In genomic region chr1:54324750-54325704, GRCh38 we compare ENCODE assay signal across 10 cellular contexts.
A peak's percentile ranks its signal among the peaks of the same experiment; 100 is the strongest.
DNase-seq lines count a peak whose midpoint lies in the region; ATAC-seq and TF ChIP-seq lines count a peak whose summit lies in the region.
"Had no signal": no experiment of that assay in that cellular context is flagged by ENCODE, and none has a peak within 500 bp of the region (broad histone marks: within the 10 kb centered on the region; RNA-seq: fewer than 3 reads in every experiment).

No MANE protein-coding gene starts in this region.

- POLR2A ChIA-PET in activated CD4-positive, alpha-beta memory T cell treated with anti-CD3 and anti-CD28 coated beads, Interleukin-2, amount 10 ng/mL, durations not matched to agents 7 days and 5 days (lab: Charles Lee), result interaction anchor here (0.5 kb wide), 1 partner anchor 39 kb away, joined by 3 read pairs; no protein-coding TSS in a partner anchor

- TF ChIP-seq CTCF in BE2C (IDR thresholded peaks at IDR 0.05; ENCODE audit: low read depth, low read length), result no peak

- ATAC-seq in GM19397 (IDR thresholded peaks at IDR 0.05; ENCODE audit: unreplicated experiment), result no peak

- H3K9me3 Mint-ChIP-seq in activated CD4-positive, alpha-beta memory T cell treated with anti-CD3 and anti-CD28 coated beads, Interleukin-2, amount 10 ng/mL, durations not matched to agents 7 days and 5 days, result no peaks in the 10 kb centered on the region

- H3K27ac Mint-ChIP-seq in activated CD4-positive, alpha-beta memory T cell treated with anti-CD3 and anti-CD28 coated beads, Interleukin-2, amount 10 ng/mL, durations not matched to agents 7 days and 5 days, result no peak overlapping the region

- H3K9me3 ChIP-seq in NT2/D1 (ENCODE audit: insufficient read depth, low read length) (no peaks in the 10 kb centered on the region), esophagus (ENCODE audit: control insufficient read depth in 2 of 2, insufficient read depth in 1 of 2, low read depth in 1 of 2, low read length in 1 of 2) (no peaks in the 10 kb centered on the region), BE2C (no peaks in the 10 kb centered on the region)
- no peaks in the 10 kb centered on the region for H3K9me3 ChIP-seq in effector memory CD4-positive, alpha-beta T cell (ENCODE audit: control insufficient read depth, low read length)
- H3K9me3 ChIP-seq: SJCRH30 had no signal

- peak overlapping the region; percentile 6 for H3K9ac ChIP-seq in NT2/D1 (ENCODE audit: insufficient read length, low read depth)

- 56 to 67% methylated on average over 16 of the region's 16 CpGs for WGBS in esophagus, 2 donors

- H3K27me3 ChIP-seq in NT2/D1 (ENCODE audit: insufficient read depth, insufficient read length), result no peaks in the 10 kb centered on the region
- no peaks in the 10 kb centered on the region for H3K27me3 ChIP-seq in esophagus (ENCODE audit: control insufficient read depth in 1 of 2, insufficient read depth in 2 of 2, low read length in 2 of 2)
- H3K27me3 ChIP-seq in effector memory CD4-positive, alpha-beta T cell (replicated peaks; ENCODE audit: control insufficient read depth, insufficient read depth, low read length, poor library complexity, severe bottlenecking), result no peaks in the 10 kb centered on the region
- no peaks in the 10 kb centered on the region for H3K27me3 ChIP-seq in BE2C
- H3K27me3 ChIP-seq: SJCRH30 had no signal

- H3K36me3 Mint-ChIP-seq in activated CD4-positive, alpha-beta memory T cell treated with anti-CD3 and anti-CD28 coated beads, Interleukin-2, amount 10 ng/mL, durations not matched to agents 7 days and 5 days (ENCODE audit: low read depth), result no peaks in the 10 kb centered on the region

- H3K27me3 Mint-ChIP-seq in activated CD4-positive, alpha-beta memory T cell treated with anti-CD3 and anti-CD28 coated beads, Interleukin-2, amount 10 ng/mL, durations not matched to agents 7 days and 5 days, result no peaks in the 10 kb centered on the region

- H3K27ac ChIP-seq in esophagus (ENCODE audit: low read depth in 2 of 2, low read length in 1 of 2), result peak overlapping the region; percentile 68 to 84
- no peak overlapping the region for H3K27ac ChIP-seq in effector memory CD4-positive, alpha-beta T cell (ENCODE audit: insufficient read depth, low read length, poor library complexity, severe bottlenecking)

- peaks cover 38% of the 10 kb centered on the region for H3K36me3 ChIP-seq in NT2/D1 (ENCODE audit: insufficient read depth, insufficient read length, low read length)
- H3K36me3 ChIP-seq in esophagus (ENCODE audit: control insufficient read depth in 2 of 2, insufficient read depth in 2 of 2, low read length in 1 of 2), result no peaks in the 10 kb centered on the region
- H3K36me3 ChIP-seq in effector memory CD4-positive, alpha-beta T cell (ENCODE audit: control insufficient read depth, insufficient read depth, low read length), result no peaks in the 10 kb centered on the region
- peaks cover 4% of the 10 kb centered on the region; the same call in 1 of the 2 replicates for H3K36me3 ChIP-seq in BE2C
- H3K36me3 ChIP-seq: SJCRH30 had no signal

- H3K4me1 ChIP-seq in NT2/D1 (ENCODE audit: insufficient read depth, insufficient read length) (peaks cover 58% of the 10 kb centered on the region), esophagus (ENCODE audit: control insufficient read depth in 2 of 2, insufficient read depth in 2 of 2, low read length in 1 of 2) (peaks cover 26 to 47% of the 10 kb centered on the region in 2 donors), BE2C (peaks cover 51% of the 10 kb centered on the region)
- no peaks in the 10 kb centered on the region for H3K4me1 ChIP-seq in effector memory CD4-positive, alpha-beta T cell (ENCODE audit: control insufficient read depth, insufficient read depth, low read length, poor library complexity, severe bottlenecking)

- peaks cover 3% of the 10 kb centered on the region for H3K4me1 Mint-ChIP-seq in activated CD4-positive, alpha-beta memory T cell treated with anti-CD3 and anti-CD28 coated beads, Interleukin-2, amount 10 ng/mL, durations not matched to agents 7 days and 5 days

- H3K4me3 Mint-ChIP-seq in activated CD4-positive, alpha-beta memory T cell treated with anti-CD3 and anti-CD28 coated beads, Interleukin-2, amount 10 ng/mL, durations not matched to agents 7 days and 5 days, result no peak overlapping the region

- H3K4me3 ChIP-seq in NT2/D1 (ENCODE audit: insufficient read length, low read depth), result no peak overlapping the region
- H3K4me3 ChIP-seq in esophagus (ENCODE audit: low read depth in 1 of 2, low read length in 2 of 2), result no peak overlapping the region
- H3K4me3 ChIP-seq in effector memory CD4-positive, alpha-beta T cell (ENCODE audit: insufficient read depth, low read depth, low read length, poor library complexity, severe bottlenecking), result no peak overlapping the region
- H3K4me3 ChIP-seq in BE2C (ENCODE audit: low read depth, low read length), result no peak overlapping the region

- no peak for DNase-seq in NT2/D1 (ENCODE audit: low read depth, low spot score)
- DNase-seq in medulla oblongata (ENCODE audit: extremely low spot score), result peak; percentile 61
- peak; percentile 71 for DNase-seq in superior temporal gyrus (ENCODE audit: extremely low spot score)
- DNase-seq in activated CD4-positive, alpha-beta memory T cell treated with anti-CD3 and anti-CD28 coated beads, Interleukin-2, amount 10 ng/mL, durations not matched to agents 7 days and 5 days, result no peak
- DNase-seq in effector memory CD4-positive, alpha-beta T cell, result no peak
- no peak for DNase-seq in BE2C
- DNase-seq: activated CD4-positive, alpha-beta T cell treated with anti-CD3 and anti-CD28 coated beads, Interleukin-2, amount 50 U/mL, for 4 hours had no signal

- CTCF ChIA-PET in activated CD4-positive, alpha-beta memory T cell treated with anti-CD3 and anti-CD28 coated beads, Interleukin-2, amount 10 ng/mL, durations not matched to agents 7 days and 5 days (lab: Charles Lee), result no interaction called here

Comparison
In these comparisons a context has a peak if more than half of its experiments do, and no peak if none do; other contexts are left out.
1. DNase-seq: peak in medulla oblongata (single experiment) and superior temporal gyrus (single experiment); none in NT2/D1 (single experiment), activated CD4-positive, alpha-beta memory T cell treated with anti-CD3 and anti-CD28 coated beads, Interleukin-2, amount 10 ng/mL, durations not matched to agents 7 days and 5 days (single experiment), effector memory CD4-positive, alpha-beta T cell (0 of 3) and BE2C (single experiment).